ENCODE assay signal across 1 cellular context in the genomic region with DNA sequence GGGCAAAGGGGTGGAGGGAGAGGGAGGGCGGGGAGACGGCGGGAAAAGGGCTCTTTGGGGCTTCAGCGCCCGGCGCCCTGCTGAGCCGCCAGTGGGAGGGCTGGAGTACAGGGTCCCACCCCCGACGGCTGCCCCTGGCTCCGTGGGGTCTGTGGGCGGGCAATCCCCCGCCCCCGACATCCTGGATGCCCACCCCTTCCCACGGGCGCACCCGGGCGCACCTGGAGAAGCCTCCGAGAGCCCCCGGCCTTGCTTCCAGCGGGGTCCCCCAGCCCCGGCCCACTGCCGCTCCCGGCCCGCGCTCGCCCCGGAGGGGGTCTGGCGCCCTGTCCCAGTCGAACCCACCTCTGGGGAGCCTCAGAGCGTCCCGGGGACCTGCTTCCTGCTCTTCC.
TF ChIP-seq lines count a peak whose summit lies in the region.

No MANE protein-coding gene starts in this region.

TF ChIP-seq in HCT116, 20 proteins besides CTCF, POLR2A, EP300 and RAD21 (continued from another document):
- TF ChIP-seq, protein P1, sequence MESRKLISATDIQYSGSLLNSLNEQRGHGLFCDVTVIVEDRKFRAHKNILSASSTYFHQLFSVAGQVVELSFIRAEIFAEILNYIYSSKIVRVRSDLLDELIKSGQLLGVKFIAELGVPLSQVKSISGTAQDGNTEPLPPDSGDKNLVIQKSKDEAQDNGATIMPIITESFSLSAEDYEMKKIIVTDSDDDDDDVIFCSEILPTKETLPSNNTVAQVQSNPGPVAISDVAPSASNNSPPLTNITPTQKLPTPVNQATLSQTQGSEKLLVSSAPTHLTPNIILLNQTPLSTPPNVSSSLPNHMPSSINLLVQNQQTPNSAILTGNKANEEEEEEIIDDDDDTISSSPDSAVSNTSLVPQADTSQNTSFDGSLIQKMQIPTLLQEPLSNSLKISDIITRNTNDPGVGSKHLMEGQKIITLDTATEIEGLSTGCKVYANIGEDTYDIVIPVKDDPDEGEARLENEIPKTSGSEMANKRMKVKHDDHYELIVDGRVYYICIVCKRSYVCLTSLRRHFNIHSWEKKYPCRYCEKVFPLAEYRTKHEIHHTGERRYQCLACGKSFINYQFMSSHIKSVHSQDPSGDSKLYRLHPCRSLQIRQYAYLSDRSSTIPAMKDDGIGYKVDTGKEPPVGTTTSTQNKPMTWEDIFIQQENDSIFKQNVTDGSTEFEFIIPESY (IDR thresholded peaks at IDR 0.05; ENCODE audit: extremely low read depth, insufficient replicate concordance, low read length): no peak
- TF ChIP-seq, protein P2, sequence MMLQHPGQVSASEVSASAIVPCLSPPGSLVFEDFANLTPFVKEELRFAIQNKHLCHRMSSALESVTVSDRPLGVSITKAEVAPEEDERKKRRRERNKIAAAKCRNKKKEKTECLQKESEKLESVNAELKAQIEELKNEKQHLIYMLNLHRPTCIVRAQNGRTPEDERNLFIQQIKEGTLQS (IDR thresholded peaks at IDR 0.05): no peak
- no peak for TF ChIP-seq JUND (IDR thresholded peaks at IDR 0.05)
- no peak for TF ChIP-seq TCF7L2 (IDR thresholded peaks at IDR 0.05; ENCODE audit: borderline replicate concordance, extremely low read depth, insufficient read depth, insufficient read length)
- no peak for TF ChIP-seq FOSL1 (IDR thresholded peaks at IDR 0.05; ENCODE audit: low read depth)
- no peak for TF ChIP-seq SP1 (IDR thresholded peaks at IDR 0.05; ENCODE audit: low read depth)
- TF ChIP-seq YY1 (IDR thresholded peaks at IDR 0.05; ENCODE audit: extremely low read depth, insufficient replicate concordance, low read depth, low read length): no peak
- TF ChIP-seq, protein P3, sequence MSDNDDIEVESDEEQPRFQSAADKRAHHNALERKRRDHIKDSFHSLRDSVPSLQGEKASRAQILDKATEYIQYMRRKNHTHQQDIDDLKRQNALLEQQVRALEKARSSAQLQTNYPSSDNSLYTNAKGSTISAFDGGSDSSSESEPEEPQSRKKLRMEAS (IDR thresholded peaks at IDR 0.05): no peak
- TF ChIP-seq EGR1 (IDR thresholded peaks at IDR 0.05; ENCODE audit: low read depth): no peak
- TF ChIP-seq, protein P4, sequence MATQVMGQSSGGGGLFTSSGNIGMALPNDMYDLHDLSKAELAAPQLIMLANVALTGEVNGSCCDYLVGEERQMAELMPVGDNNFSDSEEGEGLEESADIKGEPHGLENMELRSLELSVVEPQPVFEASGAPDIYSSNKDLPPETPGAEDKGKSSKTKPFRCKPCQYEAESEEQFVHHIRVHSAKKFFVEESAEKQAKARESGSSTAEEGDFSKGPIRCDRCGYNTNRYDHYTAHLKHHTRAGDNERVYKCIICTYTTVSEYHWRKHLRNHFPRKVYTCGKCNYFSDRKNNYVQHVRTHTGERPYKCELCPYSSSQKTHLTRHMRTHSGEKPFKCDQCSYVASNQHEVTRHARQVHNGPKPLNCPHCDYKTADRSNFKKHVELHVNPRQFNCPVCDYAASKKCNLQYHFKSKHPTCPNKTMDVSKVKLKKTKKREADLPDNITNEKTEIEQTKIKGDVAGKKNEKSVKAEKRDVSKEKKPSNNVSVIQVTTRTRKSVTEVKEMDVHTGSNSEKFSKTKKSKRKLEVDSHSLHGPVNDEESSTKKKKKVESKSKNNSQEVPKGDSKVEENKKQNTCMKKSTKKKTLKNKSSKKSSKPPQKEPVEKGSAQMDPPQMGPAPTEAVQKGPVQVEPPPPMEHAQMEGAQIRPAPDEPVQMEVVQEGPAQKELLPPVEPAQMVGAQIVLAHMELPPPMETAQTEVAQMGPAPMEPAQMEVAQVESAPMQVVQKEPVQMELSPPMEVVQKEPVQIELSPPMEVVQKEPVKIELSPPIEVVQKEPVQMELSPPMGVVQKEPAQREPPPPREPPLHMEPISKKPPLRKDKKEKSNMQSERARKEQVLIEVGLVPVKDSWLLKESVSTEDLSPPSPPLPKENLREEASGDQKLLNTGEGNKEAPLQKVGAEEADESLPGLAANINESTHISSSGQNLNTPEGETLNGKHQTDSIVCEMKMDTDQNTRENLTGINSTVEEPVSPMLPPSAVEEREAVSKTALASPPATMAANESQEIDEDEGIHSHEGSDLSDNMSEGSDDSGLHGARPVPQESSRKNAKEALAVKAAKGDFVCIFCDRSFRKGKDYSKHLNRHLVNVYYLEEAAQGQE (IDR thresholded peaks at IDR 0.05; ENCODE audit: low read depth): no peak
- no peak for TF ChIP-seq ZFX (IDR thresholded peaks at IDR 0.05)
- no peak for TF ChIP-seq CBX3 (IDR thresholded peaks at IDR 0.05; ENCODE audit: low read depth)
- no peak for TF ChIP-seq CEBPB (IDR thresholded peaks at IDR 0.05; ENCODE audit: low read depth)
- TF ChIP-seq POLR2AphosphoS5 (IDR thresholded peaks at IDR 0.05; ENCODE audit: low read depth, low read length): no peak
- no peak for TF ChIP-seq EZH2phosphoT487 (IDR thresholded peaks at IDR 0.05; ENCODE audit: borderline replicate concordance)
- TF ChIP-seq ZNF274 (IDR thresholded peaks at IDR 0.05; ENCODE audit: low read depth, low read length): no peak
- TF ChIP-seq SIN3A (IDR thresholded peaks at IDR 0.05; ENCODE audit: low read depth): no peak
